ENCODE assay signal across 10 cellular contexts in the genomic region with DNA sequence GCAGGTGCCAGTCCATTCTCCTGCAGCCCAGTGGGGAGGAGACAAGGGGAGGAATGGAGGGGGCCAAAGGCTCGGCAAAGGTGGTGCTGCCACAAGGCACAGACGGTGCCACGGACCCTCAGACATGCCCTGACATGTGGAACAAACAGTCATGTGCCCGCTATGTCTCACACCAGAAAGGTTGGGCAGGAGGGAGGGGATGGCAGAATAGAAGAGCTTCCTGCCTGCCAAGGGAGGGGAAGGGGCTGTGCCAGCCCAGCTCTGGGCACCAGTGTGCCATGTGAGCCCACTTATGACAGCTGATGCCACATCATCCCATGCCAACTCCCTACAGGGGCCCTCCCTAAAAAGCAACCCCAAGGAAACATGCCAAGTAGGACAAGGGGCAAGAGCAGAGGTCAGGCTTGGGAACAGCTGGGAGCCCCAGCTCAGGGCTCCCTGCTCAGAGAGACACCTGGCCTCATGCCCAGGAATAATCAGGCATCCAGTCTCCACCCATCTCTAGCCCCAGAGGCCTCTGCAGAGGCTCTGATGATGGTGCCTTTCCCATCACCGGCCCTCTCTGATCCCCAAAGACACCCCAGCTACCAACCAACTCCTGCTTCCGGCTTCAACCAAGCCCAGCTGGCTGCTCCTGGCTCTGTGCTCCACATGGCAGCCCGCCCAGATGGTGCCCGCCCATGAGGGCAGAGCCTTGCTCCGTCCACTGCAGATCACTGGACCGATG. TPM values are rescaled to one million over a fixed set of nuclear protein-coding genes. Genes with fewer than 3 reads are reported as not detected.
DNase-seq lines count a peak whose midpoint lies in the region; ATAC-seq and TF ChIP-seq lines count a peak whose summit lies in the region.
"Had no signal": no experiment of that assay in that cellular context is flagged by ENCODE, and none has a peak within 500 bp of the region (broad histone marks: within the 10 kb centered on the region; RNA-seq: fewer than 3 reads in every experiment).

No MANE protein-coding gene starts in this region.

- no peak for TF ChIP-seq POLR2A in ovary (IDR thresholded peaks at IDR 0.05)

- no peak for TF ChIP-seq CTCF in DND-41 (IDR thresholded peaks at IDR 0.05; ENCODE audit: borderline replicate concordance, extremely low read depth, low read length, poor library complexity, severe bottlenecking)
- no peak for TF ChIP-seq CTCF in ovary (IDR thresholded peaks at IDR 0.05)

- H3K4me1 ChIP-seq in DND-41 (ENCODE audit: insufficient read depth, low read length) = peaks cover 29% of the 10 kb centered on the region
- peaks cover 6% of the 10 kb centered on the region for H3K4me1 ChIP-seq in ovary (ENCODE audit: insufficient read depth)

- H3K36me3 Mint-ChIP-seq in activated CD4-positive, alpha-beta T cell treated with anti-CD3 and anti-CD28 coated beads, Interleukin-2, amount 10 ng/mL, durations not matched to agents 24 days and 14 days (ENCODE audit: low read depth) = no peaks in the 10 kb centered on the region

- 68 to 75% (median 73%) methylated on average over 10 of the region's 10 CpGs for WGBS in ovary, 3 donors

- DNase-seq in DND-41 (peak; percentile 33), NCI-H2196 (lab: John Stamatoyannopoulos, UW; ENCODE audit: unreplicated experiment) (peak; percentile 92), fibroblast of gingiva (ENCODE audit: low read depth) (peak; percentile 60), ovary (peak in 3 of 5 donors; percentile 47 to 53 (median 50)), germinal center (ENCODE audit: low spot score) (no peak)
- DNase-seq in activated CD4-positive, alpha-beta T cell treated with anti-CD3 and anti-CD28 coated beads, Interleukin-2, amount 10 ng/mL, durations not matched to agents 24 days and 14 days = no peak
- DNase-seq: NCI-H526 treated with DMSO at 0.1 percent for 48 hours had no signal

- no peaks in the 10 kb centered on the region for H3K27me3 ChIP-seq in DND-41 (ENCODE audit: insufficient read depth, low read length, poor library complexity)
- H3K27me3 ChIP-seq in ovary = no peaks in the 10 kb centered on the region
- H3K27me3 ChIP-seq: gastrocnemius medialis had no signal

- intact Hi-C loops in ovary (cut with DNase I) = no loop called here
- intact Hi-C loops in activated CD4-positive, alpha-beta T cell treated with anti-CD3 and anti-CD28 coated beads, Interleukin-2, amount 10 ng/mL, durations not matched to agents 24 days and 14 days (cut with micrococcal nuclease) = no loop called here

- peaks cover 20% of the 10 kb centered on the region for H3K27me3 Mint-ChIP-seq in activated CD4-positive, alpha-beta T cell treated with anti-CD3 and anti-CD28 coated beads, Interleukin-2, amount 10 ng/mL, durations not matched to agents 24 days and 14 days

- no peaks in the 10 kb centered on the region for H3K9me3 Mint-ChIP-seq in activated CD4-positive, alpha-beta T cell treated with anti-CD3 and anti-CD28 coated beads, Interleukin-2, amount 10 ng/mL, durations not matched to agents 24 days and 14 days

- H3K9me3 ChIP-seq in DND-41 (ENCODE audit: insufficient read depth, low read length, severe bottlenecking) = no peaks in the 10 kb centered on the region
- H3K9me3 ChIP-seq in ovary = no peaks in the 10 kb centered on the region
- H3K9me3 ChIP-seq: gastrocnemius medialis had no signal

- H3K36me3 ChIP-seq in DND-41 (ENCODE audit: insufficient read depth, low read length) = no peaks in the 10 kb centered on the region
- no peaks in the 10 kb centered on the region for H3K36me3 ChIP-seq in ovary
- H3K36me3 ChIP-seq: gastrocnemius medialis had no signal

- no peak overlapping the region for H3K4me3 ChIP-seq in DND-41 (ENCODE audit: low read depth in 1 of 2, low read length in 2 of 2)
- H3K4me3 ChIP-seq in ovary = no peak overlapping the region
- H3K4me3 ChIP-seq: gastrocnemius medialis had no signal

- H3K9ac ChIP-seq in DND-41 (ENCODE audit: low read depth, low read length) = no peak overlapping the region

- H2AFZ ChIP-seq in DND-41 (ENCODE audit: low read depth, low read length) = no peak overlapping the region

- H3K27ac Mint-ChIP-seq in activated CD4-positive, alpha-beta T cell treated with anti-CD3 and anti-CD28 coated beads, Interleukin-2, amount 10 ng/mL, durations not matched to agents 24 days and 14 days = no peak overlapping the region

- peak overlapping the region; percentile 12; the same call in 1 of the 2 replicates for H3K27ac ChIP-seq in DND-41 (ENCODE audit: low read length)
- no peak overlapping the region for H3K27ac ChIP-seq in ovary

- ATAC-seq in DND-41 (ENCODE audit: insufficient read depth, low read depth) (no peak), GM18867 (IDR thresholded peaks at IDR 0.05; ENCODE audit: unreplicated experiment) (no peak), HG02884 (IDR thresholded peaks at IDR 0.05; ENCODE audit: unreplicated experiment) (no peak)

- H3K79me2 ChIP-seq in DND-41 (ENCODE audit: insufficient read depth, low read length) = no peaks in the 10 kb centered on the region

- no peak for TF ChIP-seq EP300 in ovary (IDR thresholded peaks at IDR 0.05)

- H3K4me2 ChIP-seq in DND-41 (ENCODE audit: insufficient read depth, low read length) = no peak overlapping the region

- peaks cover 11% of the 10 kb centered on the region; the same call in 1 of the 2 replicates for H4K20me1 ChIP-seq in DND-41 (ENCODE audit: insufficient read depth, low read length)

- no peak overlapping the region for H3K4me3 Mint-ChIP-seq in activated CD4-positive, alpha-beta T cell treated with anti-CD3 and anti-CD28 coated beads, Interleukin-2, amount 10 ng/mL, durations not matched to agents 24 days and 14 days

- peaks cover 14% of the 10 kb centered on the region for H3K4me1 Mint-ChIP-seq in activated CD4-positive, alpha-beta T cell treated with anti-CD3 and anti-CD28 coated beads, Interleukin-2, amount 10 ng/mL, durations not matched to agents 24 days and 14 days

RNA-seq across cellular contexts. Expression of a gene that starts 10.4 kb away (rescaled TPM):
- total RNA-seq in ovary = 1 to 10 TPM in 6 of 7 donors, under 1 TPM in 1; 0.48 to 7.2 (median 1.6) TPM
- 1 to 10 TPM in 1 of 2 donors, under 1 TPM in 1; 0.30 to 2.6 TPM for polyA plus RNA-seq in ovary
- 0.40 and 0.45 TPM in 2 replicates for total RNA-seq in activated CD4-positive, alpha-beta T cell treated with anti-CD3 and anti-CD28 coated beads, Interleukin-2, amount 10 ng/mL, durations not matched to agents 24 days and 14 days

RNA-seq across cellular contexts. Expression of a gene that starts 50.0 kb away (rescaled TPM):
- total RNA-seq in ovary = 100 to 1,000 TPM in 5 of 7 donors, 10 to 100 TPM in 2; 64.4 to 237 (median 157) TPM
- 100 to 1,000 TPM in 1 of 2 donors, 10 to 100 TPM in 1; 19.8 to 194 TPM for polyA plus RNA-seq in ovary
- total RNA-seq in activated CD4-positive, alpha-beta T cell treated with anti-CD3 and anti-CD28 coated beads, Interleukin-2, amount 10 ng/mL, durations not matched to agents 24 days and 14 days = not detected in 2 replicates

Comparison
In these comparisons a context has a peak if more than half of its experiments do, and no peak if none do; other contexts are left out.
1. DNase-seq: peak in DND-41 (single experiment), NCI-H2196 (single experiment), fibroblast of gingiva (single experiment) and ovary (3 of 5); none in activated CD4-positive, alpha-beta T cell treated with anti-CD3 and anti-CD28 coated beads, Interleukin-2, amount 10 ng/mL, durations not matched to agents 24 days and 14 days (single experiment) and germinal center (single experiment).
2. RNA of a gene that starts 50.0 kb away (total RNA-seq): 64.4 to 237 TPM in ovary; not detected in activated CD4-positive, alpha-beta T cell treated with anti-CD3 and anti-CD28 coated beads, Interleukin-2, amount 10 ng/mL, durations not matched to agents 24 days and 14 days; every median in the first group is over 10 times any median in the second.